Comparison of ENCODE assay signal across 22 cellular contexts in the genomic region with DNA sequence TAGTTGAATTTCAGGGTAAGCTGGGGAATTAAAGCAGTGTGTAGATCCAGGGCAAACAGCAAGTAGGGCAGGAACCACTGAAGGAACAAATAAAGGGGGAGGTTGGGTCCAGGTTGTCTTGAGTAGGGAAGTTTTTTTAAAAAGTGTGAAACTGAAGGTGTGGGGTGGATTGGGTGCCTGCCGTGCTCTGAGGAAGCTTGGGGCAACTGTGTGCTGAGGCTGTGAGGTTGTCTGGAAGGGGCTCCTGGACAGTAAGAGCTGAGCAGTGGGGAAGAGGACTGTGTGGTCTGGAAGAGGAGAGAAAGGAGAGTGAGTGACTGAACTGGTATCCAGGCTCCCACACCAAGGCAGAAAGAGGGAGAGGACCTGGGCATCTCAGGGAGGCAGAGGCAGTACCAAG. TPM values are rescaled to one million over a fixed set of nuclear protein-coding genes. Genes with fewer than 3 reads are reported as not detected.
A peak's percentile ranks its signal among the peaks of the same experiment; 100 is the strongest.
DNase-seq lines count a peak whose midpoint lies in the region; ATAC-seq and TF ChIP-seq lines count a peak whose summit lies in the region.
"Had no signal": no experiment of that assay in that cellular context is flagged by ENCODE, and none has a peak within 500 bp of the region (broad histone marks: within the 10 kb centered on the region; RNA-seq: fewer than 3 reads in every experiment).

No MANE protein-coding gene starts in this region.

- peaks cover 27% of the 10 kb centered on the region for H3K4me1 Mint-ChIP-seq in activated naive CD4-positive, alpha-beta T cell treated with anti-CD3 and anti-CD28 coated beads, Interleukin-2, amount 50 U/mL, for 24 hours
- peaks cover 18% of the 10 kb centered on the region for H3K4me1 Mint-ChIP-seq in WTC11

- no peak overlapping the region for H4K8ac ChIP-seq in mesendoderm (ENCODE audit: low read depth, low read length)

- peaks cover 5% of the 10 kb centered on the region for H3K36me3 Mint-ChIP-seq in activated naive CD4-positive, alpha-beta T cell treated with anti-CD3 and anti-CD28 coated beads, Interleukin-2, amount 50 U/mL, for 24 hours
- H3K36me3 Mint-ChIP-seq in WTC11: no peaks in the 10 kb centered on the region
- H3K36me3 Mint-ChIP-seq: activated CD8-positive, alpha-beta memory T cell treated with anti-CD3 and anti-CD28 coated beads, Interleukin-2, amount 10 ng/mL, durations not matched to agents 7 days and 5 days had no signal

- TF ChIP-seq CTCF in WTC11 (IDR thresholded peaks at IDR 0.05): no peak

- H3K27ac Mint-ChIP-seq in activated naive CD4-positive, alpha-beta T cell treated with anti-CD3 and anti-CD28 coated beads, Interleukin-2, amount 50 U/mL, for 24 hours: peak overlapping the region; percentile 91
- H3K27ac Mint-ChIP-seq in WTC11: peak overlapping the region; percentile 36
- H3K27ac Mint-ChIP-seq: activated CD8-positive, alpha-beta memory T cell treated with anti-CD3 and anti-CD28 coated beads, Interleukin-2, amount 10 ng/mL, durations not matched to agents 7 days and 5 days had no signal

- H3K4ac ChIP-seq in mesendoderm (ENCODE audit: low read depth, low read length): no peak overlapping the region

- no peak overlapping the region for H3K4me3 Mint-ChIP-seq in activated naive CD4-positive, alpha-beta T cell treated with anti-CD3 and anti-CD28 coated beads, Interleukin-2, amount 50 U/mL, for 24 hours
- H3K4me3 Mint-ChIP-seq in WTC11: no peak overlapping the region
- H3K4me3 Mint-ChIP-seq: activated CD8-positive, alpha-beta memory T cell treated with anti-CD3 and anti-CD28 coated beads, Interleukin-2, amount 10 ng/mL, durations not matched to agents 7 days and 5 days had no signal

- CTCF ChIA-PET in WTC11 (lab: Charles Lee): interaction anchor here (1.0 to 3.0 kb wide), 5 partner anchors 11 to 190 kb away, joined by 3 to 14 read pairs (median 4); partner anchors contain the start of genes GPR162 and PTMS

- ATAC-seq in WTC11 (peak; percentile 44; the same call in 1 of the 2 replicates), HG03439 (IDR thresholded peaks at IDR 0.05; ENCODE audit: unreplicated experiment) (no peak), left cardiac atrium (no peak)
- ATAC-seq: activated CD8-positive, alpha-beta memory T cell treated with anti-CD3 and anti-CD28 coated beads, Interleukin-2, amount 10 ng/mL, durations not matched to agents 7 days and 5 days; left lung; Right ventricle myocardium inferior had no signal

- no peaks in the 10 kb centered on the region for H3K27me3 Mint-ChIP-seq in activated naive CD4-positive, alpha-beta T cell treated with anti-CD3 and anti-CD28 coated beads, Interleukin-2, amount 50 U/mL, for 24 hours
- peaks cover 48% of the 10 kb centered on the region for H3K27me3 Mint-ChIP-seq in WTC11 (ENCODE audit: low read depth)

- no peak overlapping the region for H2BK120ac ChIP-seq in mesendoderm (ENCODE audit: low read depth, low read length)

- no peak overlapping the region for H3K23ac ChIP-seq in mesendoderm (ENCODE audit: low read length)

- no peak overlapping the region for H3K4me2 ChIP-seq in mesendoderm (ENCODE audit: low read length)

- no peaks in the 10 kb centered on the region for H3K79me2 ChIP-seq in mesendoderm (ENCODE audit: control insufficient read depth, insufficient read depth, low read length)

- H2BK5ac ChIP-seq in mesendoderm (ENCODE audit: low read length): no peak overlapping the region

- H3K79me1 ChIP-seq in mesendoderm (ENCODE audit: low read length): no peaks in the 10 kb centered on the region

- H2BK15ac ChIP-seq in mesendoderm (replicated peaks; ENCODE audit: low read depth): no peak overlapping the region

- H3K27ac ChIP-seq in mesendoderm (ENCODE audit: low read depth, low read length): no peak overlapping the region
- no peak overlapping the region for H3K27ac ChIP-seq in effector memory CD4-positive, alpha-beta T cell (ENCODE audit: insufficient read depth, low read length, poor library complexity, severe bottlenecking)
- H3K27ac ChIP-seq: ascending aorta, esophagus squamous epithelium, left lung had no signal

- H2AK5ac ChIP-seq in mesendoderm (ENCODE audit: low read length): no peak overlapping the region

- WGBS in mesendoderm (ENCODE audit: extremely low coverage, insufficient coverage, low lambda C conversion rate): no CpG with 5 or more reads among the region's 1 CpG

- no peak for DNase-seq in activated naive CD4-positive, alpha-beta T cell (lab: John Stamatoyannopoulos, UW)
- no peak for DNase-seq in WTC11 (ENCODE audit: low spot score)
- DNase-seq in mesendoderm: no peak
- no peak for DNase-seq in effector memory CD4-positive, alpha-beta T cell
- DNase-seq in left cardiac atrium: no peak
- DNase-seq: activated CD8-positive, alpha-beta memory T cell treated with anti-CD3 and anti-CD28 coated beads, Interleukin-2, amount 10 ng/mL, durations not matched to agents 7 days and 5 days; activated gamma-delta T cell treated with Interleukin-2 at 50 U/mL for 16 hours; cerebellar nuclear complex; DND-41; effector CD8-positive, alpha-beta T cell; esophagus squamous epithelium; Kasumi-1; left lung; NCI-H1092 treated with DMSO at 0.1 percent for 48 hours; NCI-H2107; NCI-H524 treated with DMSO at 0.1 percent for 48 hours; substantia nigra had no signal

- H3K56ac ChIP-seq in mesendoderm (ENCODE audit: low read length): peak overlapping the region; percentile 18

- H3K18ac ChIP-seq in mesendoderm (ENCODE audit: low read length): no peak overlapping the region

- H4K5ac ChIP-seq in mesendoderm (ENCODE audit: low read length): no peak overlapping the region

- no peaks in the 10 kb centered on the region for H3K36me3 ChIP-seq in mesendoderm (ENCODE audit: control insufficient read depth, insufficient read depth, low read length)
- peaks cover 31% of the 10 kb centered on the region for H3K36me3 ChIP-seq in effector memory CD4-positive, alpha-beta T cell (ENCODE audit: control insufficient read depth, insufficient read depth, low read length)
- H3K36me3 ChIP-seq: ascending aorta, esophagus squamous epithelium, left lung had no signal

- no peaks in the 10 kb centered on the region for H3K9me3 ChIP-seq in effector memory CD4-positive, alpha-beta T cell (ENCODE audit: control insufficient read depth, low read length)
- H3K9me3 ChIP-seq: ascending aorta, esophagus squamous epithelium, left lung had no signal

- peak overlapping the region; percentile 9 for H3K9ac ChIP-seq in mesendoderm (ENCODE audit: low read length)

- no peaks in the 10 kb centered on the region for H3K27me3 ChIP-seq in mesendoderm (ENCODE audit: insufficient read depth, low read length, poor library complexity)
- H3K27me3 ChIP-seq in effector memory CD4-positive, alpha-beta T cell (replicated peaks; ENCODE audit: control insufficient read depth, insufficient read depth, low read length, poor library complexity, severe bottlenecking): no peaks in the 10 kb centered on the region
- H3K27me3 ChIP-seq: ascending aorta, left lung had no signal

- H3K9me3 Mint-ChIP-seq in activated naive CD4-positive, alpha-beta T cell treated with anti-CD3 and anti-CD28 coated beads, Interleukin-2, amount 50 U/mL, for 24 hours: no peaks in the 10 kb centered on the region
- no peaks in the 10 kb centered on the region for H3K9me3 Mint-ChIP-seq in WTC11

- H3K4me3 ChIP-seq in mesendoderm (ENCODE audit: low read length): no peak overlapping the region
- H3K4me3 ChIP-seq in effector memory CD4-positive, alpha-beta T cell (ENCODE audit: insufficient read depth, low read depth, low read length, poor library complexity, severe bottlenecking): no peak overlapping the region
- H3K4me3 ChIP-seq: ascending aorta, esophagus squamous epithelium, left lung had no signal

- intact Hi-C loops in left cardiac atrium (cut with DNase I): no loop called here

- peaks cover 4% of the 10 kb centered on the region for H3K4me1 ChIP-seq in mesendoderm (ENCODE audit: control insufficient read depth, low read depth, low read length)
- no peaks in the 10 kb centered on the region for H3K4me1 ChIP-seq in effector memory CD4-positive, alpha-beta T cell (ENCODE audit: control insufficient read depth, insufficient read depth, low read length, poor library complexity, severe bottlenecking)
- H3K4me1 ChIP-seq: ascending aorta, esophagus squamous epithelium, left lung had no signal

- POLR2A ChIA-PET in WTC11 (lab: Charles Lee): interaction anchor here (0.7 kb wide), 1 partner anchor 19 kb away, joined by 3 read pairs; no protein-coding TSS in a partner anchor

TF ChIP-seq in WTC11, 78 proteins besides CTCF, POLR2A, EP300 and RAD21 (continues in another document):
- no peak for TF ChIP-seq JAZF1 (CRISPR knock-in tag; IDR thresholded peaks at IDR 0.05)

RNA-seq across cellular contexts. Expression of gene GPR162, which starts 10.9 kb away (rescaled TPM):
- total RNA-seq in WTC11 (2021): 7.3 to 9.3 TPM (median 8.2 TPM) in 3 replicates
- polyA plus RNA-seq in mesendoderm (2013, experiment 1 of 2): 0.28 TPM
- polyA plus RNA-seq in mesendoderm (2013, experiment 2 of 2): 0.42 TPM
- 1 to 10 TPM; 5.3 to 8.4 TPM for total RNA-seq in left cardiac atrium

RNA-seq across cellular contexts. Expression of gene P3H3, which starts 17.4 kb away (rescaled TPM):
- total RNA-seq in WTC11 (2021) (49.9 to 55.7 TPM (median 50.7 TPM) in 3 replicates), left cardiac atrium (10 to 100 TPM; 13.2 to 22.3 TPM)
- polyA plus RNA-seq in mesendoderm (2013, experiment 1 of 2): 5.7 TPM
- 5.9 TPM for polyA plus RNA-seq in mesendoderm (2013, experiment 2 of 2)

RNA-seq across cellular contexts. Expression of gene CD4, which starts 21.4 kb away (rescaled TPM):
- total RNA-seq in WTC11 (2021) (2.5 to 3.3 TPM (median 2.7 TPM) in 3 replicates), left cardiac atrium (10 to 100 TPM; 11.6 to 24.2 TPM)
- 0.42 TPM for polyA plus RNA-seq in mesendoderm (2013, experiment 1 of 2)
- polyA plus RNA-seq in mesendoderm (2013, experiment 2 of 2): 0.49 TPM

RNA-seq across cellular contexts. Expression of gene GNB3, which starts 30.0 kb away (rescaled TPM):
- total RNA-seq in WTC11 (2021) (14.0 to 16.5 TPM (median 14.3 TPM) in 3 replicates), left cardiac atrium (1 to 10 TPM; 2.3 to 5.8 TPM)
- 1.5 TPM for polyA plus RNA-seq in mesendoderm (2013, experiment 1 of 2)
- 2.0 TPM for polyA plus RNA-seq in mesendoderm (2013, experiment 2 of 2)

RNA-seq across cellular contexts. Expression of gene LAG3, which starts 38.4 kb away (rescaled TPM):
- total RNA-seq in WTC11 (2021): 2.4 to 2.6 TPM (median 2.6 TPM) in 3 replicates
- 0.44 TPM for polyA plus RNA-seq in mesendoderm (2013, experiment 1 of 2)
- 0.46 TPM for polyA plus RNA-seq in mesendoderm (2013, experiment 2 of 2)
- total RNA-seq in left cardiac atrium: under 1 TPM; 0.62 to 0.97 TPM
- total RNA-seq: ascending aorta, renal cortical epithelial cell had no signal
